In genomic region chr20:11585752-11586352, GRCh38 we compare ENCODE assay signal across 7 cellular contexts.
A peak's percentile ranks its signal among the peaks of the same experiment; 100 is the strongest.
DNase-seq lines count a peak whose midpoint lies in the region; ATAC-seq and TF ChIP-seq lines count a peak whose summit lies in the region.

No MANE protein-coding gene starts in this region.

- intact Hi-C loops in dorsolateral prefrontal cortex (cut with DNase I) (no loop called here), Right ventricle myocardium superior (cut with DNase I) (no loop called here)

- DNase-seq in HT1080 (ENCODE audit: low read depth) (peak; percentile 4), NCI-H526 treated with DMSO at 0.1 percent for 48 hours (lab: John Stamatoyannopoulos, UW) (peak; percentile 48), dorsolateral prefrontal cortex (peak in 1 of 10 donors; percentile 10), renal cortical epithelial cell (ENCODE audit: low read depth) (peak; percentile 50), SIG-M5 (lab: John Stamatoyannopoulos, UW) (no peak), GM13976 (ENCODE audit: low spot score) (no peak), Right ventricle myocardium superior (no peak)

- H3K4me3 ChIP-seq in dorsolateral prefrontal cortex: no peak overlapping the region

- no peak overlapping the region for H3K27ac ChIP-seq in dorsolateral prefrontal cortex

- ATAC-seq in Right ventricle myocardium superior (ENCODE audit: poor library complexity): no peak

- in situ Hi-C loops in GM13976 (cut with MboI; ENCODE audit: low sequenced_read_pairs, unreplicated experiment): no loop called here

- no peaks in the 10 kb centered on the region for H3K27me3 ChIP-seq in dorsolateral prefrontal cortex

- TF ChIP-seq CTCF in dorsolateral prefrontal cortex (IDR thresholded peaks at IDR 0.05 in 54 of 56, conservative IDR thresholded peaks at IDR 0.05 in 2 of 56; ENCODE audit: low read depth in 1 of 56, partially characterized antibody in 56 of 56) (peak in 49 of 56 donors; percentile 20 to 61 (median 46)), GM13976 (IDR thresholded peaks at IDR 0.05; ENCODE audit: borderline replicate concordance, control extremely low read depth, extremely low read depth, insufficient read depth, missing control alignments) (no peak)

Comparison
In these comparisons a context has a peak if more than half of its experiments do, and no peak if none do; other contexts are left out.
1. DNase-seq: peak in HT1080 (single experiment), NCI-H526 treated with DMSO at 0.1 percent for 48 hours (single experiment) and renal cortical epithelial cell (single experiment); none in SIG-M5 (single experiment), GM13976 (single experiment) and Right ventricle myocardium superior (single experiment).